Comparison of ENCODE assay signal across 34 cellular contexts in genomic region chr22:16957781-16958180, GRCh38. TPM values are rescaled to one million over a fixed set of nuclear protein-coding genes. Genes with fewer than 3 reads are reported as not detected.
"Had no signal": no experiment of that assay in that cellular context is flagged by ENCODE, and none has a peak within 500 bp of the region (broad histone marks: within the 10 kb centered on the region; RNA-seq: fewer than 3 reads in every experiment).

No MANE protein-coding gene starts in this region.

- H3K27me3 ChIP-seq: neutrophil, pancreas, sigmoid colon, thyroid gland, upper lobe of right lung had no signal

- H3K4me1 ChIP-seq: pancreas, psoas muscle, thyroid gland, upper lobe of right lung had no signal

- H3K9me3 ChIP-seq: neutrophil, pancreas, psoas muscle, sigmoid colon, thyroid gland, upper lobe of right lung had no signal

- H3K4me1 Mint-ChIP-seq: mesothelial cell of epicardium; naive B cell; nephron progenitor cell; stimulated activated memory B cell treated with anti-CD40 and anti-IgM and Interleukin-4, amounts not matched to agents 10 μg/mL and 1 μg/mL and 100 μg/mL, for 72 hours had no signal

- H3K4me3 ChIP-seq: pancreas, psoas muscle, sigmoid colon, thyroid gland, upper lobe of right lung had no signal

- H3K4me3 Mint-ChIP-seq: activated CD4-positive, alpha-beta memory T cell treated with anti-CD3 and anti-CD28 coated beads for 36 hours; activated CD4-positive, alpha-beta T cell treated with anti-CD3 and anti-CD28 coated beads, Interleukin-2, amount 10 ng/mL, durations not matched to agents 24 days and 14 days; activated naive CD4-positive, alpha-beta T cell treated with anti-CD3 and anti-CD28 coated beads, Interleukin-2, amount 50 U/mL, for 24 hours; activated naive CD8-positive, alpha-beta T cell treated with anti-CD3 and anti-CD28 coated beads, Interleukin-2, amount 50 U/mL, for 24 hours; activated T-cell treated with anti-CD3 and anti-CD28 coated beads, Interleukin-2, amount 50 U/mL, for 24 hours; mesothelial cell of epicardium; naive B cell; nephron progenitor cell; stimulated activated memory B cell treated with anti-CD40 and anti-IgM and Interleukin-4, amounts not matched to agents 10 μg/mL and 1 μg/mL and 100 μg/mL, for 72 hours; stimulated activated naive CD8-positive, alpha-beta T cell treated with anti-CD3 and anti-CD28 coated beads, Interleukin-15, amount 100 ng/mL, for 72 hours; T-helper 1 cell treated with Interleukin-12 subunit alpha and Interleukin-12 subunit beta and Interleukin-4 antibody, amounts not matched to agents 30 μg/mL and 1 μg/mL, for 36 hours had no signal

- H3K36me3 ChIP-seq: neutrophil, pancreas, sigmoid colon, thyroid gland, upper lobe of right lung had no signal

- H3K27ac Mint-ChIP-seq: activated CD4-positive, alpha-beta memory T cell treated with anti-CD3 and anti-CD28 coated beads for 36 hours; activated CD4-positive, alpha-beta T cell treated with anti-CD3 and anti-CD28 coated beads, Interleukin-2, amount 10 ng/mL, durations not matched to agents 24 days and 14 days; activated naive CD4-positive, alpha-beta T cell treated with anti-CD3 and anti-CD28 coated beads, Interleukin-2, amount 50 U/mL, for 24 hours; activated naive CD8-positive, alpha-beta T cell treated with anti-CD3 and anti-CD28 coated beads, Interleukin-2, amount 50 U/mL, for 24 hours; activated T-cell treated with anti-CD3 and anti-CD28 coated beads, Interleukin-2, amount 50 U/mL, for 24 hours; mesothelial cell of epicardium; nephron progenitor cell; stimulated activated memory B cell treated with anti-CD40 and anti-IgM and Interleukin-4, amounts not matched to agents 10 μg/mL and 1 μg/mL and 100 μg/mL, for 72 hours; T-helper 1 cell treated with Interleukin-12 subunit alpha and Interleukin-12 subunit beta and Interleukin-4 antibody, amounts not matched to agents 30 μg/mL and 1 μg/mL, for 36 hours had no signal

- ATAC-seq: activated naive CD8-positive, alpha-beta T cell treated with anti-CD3 and anti-CD28 coated beads, Interleukin-2, amount 50 U/mL, for 24 hours; left cardiac atrium; pancreas; psoas muscle; stimulated activated memory B cell treated with anti-CD40 and anti-IgM and Interleukin-4, amounts not matched to agents 10 μg/mL and 1 μg/mL and 100 μg/mL, for 72 hours; stimulated activated naive CD8-positive, alpha-beta T cell treated with anti-CD3 and anti-CD28 coated beads, Interleukin-15, amount 100 ng/mL, for 72 hours; upper lobe of right lung had no signal

- H3K9me3 Mint-ChIP-seq: activated CD4-positive, alpha-beta memory T cell treated with anti-CD3 and anti-CD28 coated beads for 36 hours; activated CD4-positive, alpha-beta T cell treated with anti-CD3 and anti-CD28 coated beads, Interleukin-2, amount 10 ng/mL, durations not matched to agents 24 days and 14 days; activated naive CD4-positive, alpha-beta T cell treated with anti-CD3 and anti-CD28 coated beads, Interleukin-2, amount 50 U/mL, for 24 hours; activated naive CD8-positive, alpha-beta T cell treated with anti-CD3 and anti-CD28 coated beads, Interleukin-2, amount 50 U/mL, for 24 hours; activated T-cell treated with anti-CD3 and anti-CD28 coated beads, Interleukin-2, amount 50 U/mL, for 24 hours; naive B cell; stimulated activated memory B cell treated with anti-CD40 and anti-IgM and Interleukin-4, amounts not matched to agents 10 μg/mL and 1 μg/mL and 100 μg/mL, for 72 hours; stimulated activated naive CD8-positive, alpha-beta T cell treated with anti-CD3 and anti-CD28 coated beads, Interleukin-15, amount 100 ng/mL, for 72 hours; T-helper 1 cell treated with Interleukin-12 subunit alpha and Interleukin-12 subunit beta and Interleukin-4 antibody, amounts not matched to agents 30 μg/mL and 1 μg/mL, for 36 hours had no signal

- DNase-seq: activated CD4-positive, alpha-beta memory T cell treated with anti-CD3 and anti-CD28 coated beads for 36 hours; activated CD4-positive, alpha-beta T cell treated with anti-CD3 and anti-CD28 coated beads, Interleukin-2, amount 10 ng/mL, durations not matched to agents 24 days and 14 days; activated CD4-positive, CD25-positive, alpha-beta regulatory T cell treated with anti-CD3 and anti-CD28 coated beads, Interleukin-2, amount 50 U/mL, for 72 hours; activated CD8-positive, alpha-beta memory T cell treated with anti-CD3 and anti-CD28 coated beads, Interleukin-2, amount 50 U/mL, for 48 hours; activated gamma-delta T cell treated with Interleukin-2 at 50 U/mL for 16 hours; activated naive CD8-positive, alpha-beta T cell treated with anti-CD3 and anti-CD28 coated beads, Interleukin-2, amount 50 U/mL, for 24 hours; activated T-cell treated with anti-CD3 and anti-CD28 coated beads, Interleukin-2, amount 50 U/mL, for 24 hours; amygdala; caudate nucleus; foreskin fibroblast; left cardiac atrium; mammary epithelial cell; naive B cell; nephron progenitor cell; pancreas; psoas muscle; sigmoid colon; small intestine; stimulated activated CD4-positive, alpha-beta T cell treated with anti-CD3 and anti-CD28 coated beads, Interleukin-4, amount 100 ng/mL, for 4 hours; stimulated activated CD8-positive, alpha-beta memory T cell treated with anti-CD3 and anti-CD28 coated beads, Interleukin-4, amount 100 ng/mL, for 48 hours; stimulated activated naive CD8-positive, alpha-beta T cell treated with anti-CD3 and anti-CD28 coated beads, Interleukin-15, amount 100 ng/mL, for 72 hours; substantia nigra; T-helper 9 cell; upper lobe of right lung had no signal

- H3K27me3 Mint-ChIP-seq: activated CD4-positive, alpha-beta memory T cell treated with anti-CD3 and anti-CD28 coated beads for 36 hours; activated CD4-positive, alpha-beta T cell treated with anti-CD3 and anti-CD28 coated beads, Interleukin-2, amount 10 ng/mL, durations not matched to agents 24 days and 14 days; activated naive CD4-positive, alpha-beta T cell treated with anti-CD3 and anti-CD28 coated beads, Interleukin-2, amount 50 U/mL, for 24 hours; activated naive CD8-positive, alpha-beta T cell treated with anti-CD3 and anti-CD28 coated beads, Interleukin-2, amount 50 U/mL, for 24 hours; activated T-cell treated with anti-CD3 and anti-CD28 coated beads, Interleukin-2, amount 50 U/mL, for 24 hours; naive B cell; stimulated activated naive CD8-positive, alpha-beta T cell treated with anti-CD3 and anti-CD28 coated beads, Interleukin-15, amount 100 ng/mL, for 72 hours had no signal

- H3K36me3 Mint-ChIP-seq: activated CD4-positive, alpha-beta memory T cell treated with anti-CD3 and anti-CD28 coated beads for 36 hours; activated naive CD4-positive, alpha-beta T cell treated with anti-CD3 and anti-CD28 coated beads, Interleukin-2, amount 50 U/mL, for 24 hours; naive B cell; stimulated activated memory B cell treated with anti-CD40 and anti-IgM and Interleukin-4, amounts not matched to agents 10 μg/mL and 1 μg/mL and 100 μg/mL, for 72 hours had no signal

RNA-seq across cellular contexts. Expression of gene GAB4, which starts 50.2 kb away (rescaled TPM):
- total RNA-seq: activated CD4-positive, alpha-beta memory T cell treated with anti-CD3 and anti-CD28 coated beads for 36 hours; activated CD4-positive, alpha-beta T cell treated with anti-CD3 and anti-CD28 coated beads, Interleukin-2, amount 10 ng/mL, durations not matched to agents 24 days and 14 days; activated CD8-positive, alpha-beta memory T cell treated with anti-CD3 and anti-CD28 coated beads for 36 hours; endothelial cell of umbilical vein; glomerular endothelial cell; left cardiac atrium; liver; mammary epithelial cell; mesothelial cell of epicardium; pancreas; psoas muscle; thyroid gland; upper lobe of right lung had no signal
